ENCODE assay signal across 22 cellular contexts in genomic region chr2:219615036-219615435, GRCh38. TPM values are rescaled to one million over a fixed set of nuclear protein-coding genes. Genes with fewer than 3 reads are reported as not detected.
DNase-seq lines count a peak whose midpoint lies in the region; ATAC-seq and TF ChIP-seq lines count a peak whose summit lies in the region.
"Had no signal": no experiment of that assay in that cellular context is flagged by ENCODE, and none has a peak within 500 bp of the region (broad histone marks: within the 10 kb centered on the region; RNA-seq: fewer than 3 reads in every experiment).

No MANE protein-coding gene starts in this region.

- DNase-seq in left ventricle myocardium inferior (no peak), cardiac septum (ENCODE audit: low spot score) (no peak), NCI-H2171 treated with DMSO at 0.1 percent for 48 hours (lab: John Stamatoyannopoulos, UW) (peak; percentile 50), nephron progenitor cell (no peak), spleen (peak; percentile 73), OCI-M2 (lab: John Stamatoyannopoulos, UW; ENCODE audit: unreplicated experiment) (no peak), mesothelial cell of epicardium (ENCODE audit: low spot score in 2 of 2, unreplicated experiment in 2 of 2) (no peak)
- DNase-seq: 8988T; ACHN; AML-193; BE2C; Caco-2; CD4-positive, CD25-positive, alpha-beta regulatory T cell; CD8-positive, alpha-beta T cell; DMS153; DND-41; GM23248; H7; HCEC 1CT had no signal

- H3K4me3 Mint-ChIP-seq in nephron progenitor cell (no peak overlapping the region), mesothelial cell of epicardium (no peak overlapping the region)

- H3K27ac ChIP-seq in left ventricle myocardium inferior (replicated peaks) (peak overlapping the region; percentile 87), spleen (no peak overlapping the region)
- H3K27ac ChIP-seq: A549, C4-2B, GM23248 had no signal

- peaks cover 8% of the 10 kb centered on the region for H3K36me3 Mint-ChIP-seq in nephron progenitor cell (ENCODE audit: low read depth)
- H3K36me3 Mint-ChIP-seq in mesothelial cell of epicardium, result peaks cover 19% of the 10 kb centered on the region

- TF ChIP-seq POLR2A in spleen (IDR thresholded peaks at IDR 0.05), result no peak

- H3K36me3 ChIP-seq in left ventricle myocardium inferior (peaks cover 36% of the 10 kb centered on the region), spleen (peaks cover 0 to 65% (median 47%) of the 10 kb centered on the region in 6 donors)

- H3K9me3 Mint-ChIP-seq in nephron progenitor cell (no peaks in the 10 kb centered on the region), mesothelial cell of epicardium (no peaks in the 10 kb centered on the region)
- H3K9me3 Mint-ChIP-seq: CD4-positive, CD25-positive, alpha-beta regulatory T cell; CD8-positive, alpha-beta T cell had no signal

- H3K27me3 Mint-ChIP-seq in nephron progenitor cell (ENCODE audit: low read depth, poor library complexity) (peaks cover 5% of the 10 kb centered on the region), mesothelial cell of epicardium (ENCODE audit: low read depth) (no peaks in the 10 kb centered on the region)
- H3K27me3 Mint-ChIP-seq: CD4-positive, CD25-positive, alpha-beta regulatory T cell had no signal

- H3K4me3 ChIP-seq in left ventricle myocardium inferior (no peak overlapping the region), spleen (no peak overlapping the region)
- H3K4me3 ChIP-seq: A549, GM23248 had no signal

- ATAC-seq in HG02571 (IDR thresholded peaks at IDR 0.05; ENCODE audit: unreplicated experiment), result no peak
- ATAC-seq: A549; CD8-positive, alpha-beta T cell had no signal

- H3K4me1 ChIP-seq in left ventricle myocardium inferior (peaks cover 49% of the 10 kb centered on the region), spleen (peaks cover 0 to 13% (median 6%) of the 10 kb centered on the region in 6 donors)
- H3K4me1 ChIP-seq: A549, BE2C, Caco-2 had no signal

- H3K4me1 Mint-ChIP-seq in nephron progenitor cell (peaks cover 28% of the 10 kb centered on the region), mesothelial cell of epicardium (no peaks in the 10 kb centered on the region)

- TF ChIP-seq CTCF in left ventricle myocardium inferior (IDR thresholded peaks at IDR 0.05; ENCODE audit: borderline replicate concordance), result no peak
- no peak for TF ChIP-seq CTCF in nephron progenitor cell (IDR thresholded peaks at IDR 0.05)
- no peak for TF ChIP-seq CTCF in spleen (IDR thresholded peaks at IDR 0.05 in 8 of 11, conservative IDR thresholded peaks at IDR 0.05 in 3 of 11)
- TF ChIP-seq CTCF in mesothelial cell of epicardium (IDR thresholded peaks at IDR 0.05; ENCODE audit: unreplicated experiment), result no peak

- peak overlapping the region; percentile 60 for H3K27ac Mint-ChIP-seq in nephron progenitor cell
- H3K27ac Mint-ChIP-seq in mesothelial cell of epicardium, result no peak overlapping the region
- H3K27ac Mint-ChIP-seq: CD8-positive, alpha-beta T cell had no signal

- 92 to 95% (median 95%) methylated on average over 9 to 11 of the region's 11 CpGs for WGBS in spleen, 5 donors

- H3K9me3 ChIP-seq in left ventricle myocardium inferior (replicated peaks) (no peaks in the 10 kb centered on the region), spleen (no peaks in the 10 kb centered on the region)
- H3K9me3 ChIP-seq: A549, BE2C, Caco-2 had no signal

- intact Hi-C loops in left ventricle myocardium inferior (cut with micrococcal nuclease) (no loop called here), cardiac septum (cut with DNase I) (no loop called here), spleen (cut with DNase I; ENCODE audit: low total_unique reads) (no loop called here)

- H3K27me3 ChIP-seq in left ventricle myocardium inferior (ENCODE audit: low read depth), result no peaks in the 10 kb centered on the region
- H3K27me3 ChIP-seq in spleen (replicated peaks in 1 of 7), result no peaks in the 10 kb centered on the region
- H3K27me3 ChIP-seq: BE2C had no signal

RNA-seq across cellular contexts. Expression of gene SLC4A3, which starts 12.4 kb away (rescaled TPM):
- total RNA-seq in left ventricle myocardium inferior (426 TPM), cardiac septum (396 TPM), spleen (1 to 10 TPM; 1.6 to 9.2 (median 3.9) TPM), mesothelial cell of epicardium (23.6 to 25.7 TPM (median 25.7 TPM) in 3 replicates)
- polyA plus RNA-seq in spleen, result 1 to 10 TPM in 1 of 3 donors, under 1 TPM in 2; 0.71 to 1.3 (median 0.74) TPM
- total RNA-seq: CD4-positive, CD25-positive, alpha-beta regulatory T cell; CD8-positive, alpha-beta T cell had no signal
- polyA plus RNA-seq: CD4-positive, CD25-positive, alpha-beta regulatory T cell had no signal

RNA-seq across cellular contexts. Expression of gene STK11IP, which starts 17.4 kb away (rescaled TPM):
- total RNA-seq in left ventricle myocardium inferior (15.9 TPM), cardiac septum (20.2 TPM), spleen (10 to 100 TPM; 25.8 to 57.0 (median 35.9) TPM), mesothelial cell of epicardium (39.8 to 47.7 TPM (median 41.0 TPM) in 3 replicates)
- polyA plus RNA-seq in spleen, result 10 to 100 TPM; 15.8 to 40.8 (median 40.3) TPM

RNA-seq across cellular contexts. Expression of gene INHA, which starts 42.9 kb away (rescaled TPM):
- total RNA-seq in left ventricle myocardium inferior (2.4 TPM), cardiac septum (0.59 TPM), spleen (under 1 TPM in 1 of 7 donors, not detected in 6; 0.46 TPM), mesothelial cell of epicardium (3.0 to 3.7 TPM (median 3.6 TPM) in 3 replicates)
- under 1 TPM; 0.08 to 0.46 (median 0.16) TPM for polyA plus RNA-seq in spleen
- total RNA-seq: CD4-positive, CD25-positive, alpha-beta regulatory T cell; CD8-positive, alpha-beta T cell had no signal
- polyA plus RNA-seq: CD4-positive, CD25-positive, alpha-beta regulatory T cell had no signal

RNA-seq across cellular contexts. Expression of gene OBSL1, which starts 43.7 kb away (rescaled TPM):
- total RNA-seq in left ventricle myocardium inferior (208 TPM), cardiac septum (199 TPM), spleen (10 to 100 TPM; 26.7 to 51.6 (median 31.1) TPM), mesothelial cell of epicardium (307 to 319 TPM (median 316 TPM) in 3 replicates)
- 10 to 100 TPM; 15.9 to 32.0 (median 27.6) TPM for polyA plus RNA-seq in spleen
- polyA plus RNA-seq: CD4-positive, CD25-positive, alpha-beta regulatory T cell had no signal

Comparison
In these comparisons a context has a peak if more than half of its experiments do, and no peak if none do; other contexts are left out.
1. DNase-seq: peak in NCI-H2171 treated with DMSO at 0.1 percent for 48 hours (single experiment) and spleen (single experiment); none in left ventricle myocardium inferior (single experiment), cardiac septum (single experiment), nephron progenitor cell (single experiment), OCI-M2 (single experiment) and mesothelial cell of epicardium (0 of 2).
2. RNA of gene SLC4A3, which starts 12.4 kb away (total RNA-seq): 426 TPM in left ventricle myocardium inferior (single experiment) and 396 TPM in cardiac septum (single experiment); 23.6 to 25.7 TPM in mesothelial cell of epicardium and 1.6 to 9.2 TPM in spleen; every median in the first group is over 10 times any median in the second.